In genomic region chr1:36231191-36231590, GRCh38 we compare ENCODE assay signal across 14 cellular contexts. TPM values are rescaled to one million over a fixed set of nuclear protein-coding genes. Genes with fewer than 3 reads are reported as not detected.
DNase-seq lines count a peak whose midpoint lies in the region; ATAC-seq and TF ChIP-seq lines count a peak whose summit lies in the region.
"Had no signal": no experiment of that assay in that cellular context is flagged by ENCODE, and none has a peak within 500 bp of the region (broad histone marks: within the 10 kb centered on the region; RNA-seq: fewer than 3 reads in every experiment).

No MANE protein-coding gene starts in this region.

- peak overlapping the region; percentile 90 to 99 (median 98) for H3K27ac ChIP-seq in gastrocnemius medialis

- intact Hi-C loops in activated B cell treated with CpG ODN at 0.5 μM for 24 hours (cut with micrococcal nuclease) = no loop called here
- intact Hi-C loops in gastrocnemius medialis (cut with DNase I; ENCODE audit: low total_unique reads) = no loop called here

- no peaks in the 10 kb centered on the region for H3K9me3 ChIP-seq in gastrocnemius medialis
- H3K9me3 ChIP-seq: ascending aorta had no signal

- H3K4me3 Mint-ChIP-seq in activated T-cell treated with anti-CD3 and anti-CD28 coated beads, Interleukin-2, amount 50 U/mL, for 72 hours = no peak overlapping the region
- H3K4me3 Mint-ChIP-seq in activated B cell treated with CpG ODN at 0.5 μM for 24 hours = no peak overlapping the region
- H3K4me3 Mint-ChIP-seq: H9 had no signal

- no peak for DNase-seq in activated T-cell treated with anti-CD3 and anti-CD28 coated beads, Interleukin-2, amount 50 U/mL, for 72 hours
- no peak for DNase-seq in activated T-cell treated with anti-CD3 and anti-CD28 coated beads for 4 hours
- DNase-seq in activated B cell treated with CpG ODN at 0.5 μM for 24 hours = no peak
- DNase-seq in glomerular visceral epithelial cell (ENCODE audit: extremely low spot score) = peak; percentile 48
- no peak for DNase-seq in gastrocnemius medialis
- DNase-seq in NCI-H2029 treated with DMSO at 0.1 percent for 48 hours (lab: John Stamatoyannopoulos, UW) = no peak
- DNase-seq: activated effector memory CD4-positive, alpha-beta T cell treated with anti-CD3 and anti-CD28 coated beads, Interleukin-2, amount 50 U/mL, for 16 hours; H9; NCI-H2081 treated with DMSO at 0.1 percent for 48 hours; NCI-H69; stimulated activated CD4-positive, alpha-beta T cell treated with anti-CD3 and anti-CD28 coated beads, Interleukin-4, amount 100 ng/mL, for 24 hours had no signal

- CTCF ChIA-PET in activated B cell treated with CpG ODN at 0.5 μM for 24 hours (lab: Charles Lee) = interaction anchor here (1.0 kb wide), 1 partner anchor 82 kb away, joined by 4 read pairs; the partner anchor contains the start of gene TRAPPC3

- H3K4me1 ChIP-seq in gastrocnemius medialis = peaks cover 84 to 88% of the 10 kb centered on the region in 2 donors

- no peaks in the 10 kb centered on the region for H3K27me3 Mint-ChIP-seq in activated T-cell treated with anti-CD3 and anti-CD28 coated beads, Interleukin-2, amount 50 U/mL, for 72 hours (ENCODE audit: low read depth)
- no peaks in the 10 kb centered on the region for H3K27me3 Mint-ChIP-seq in activated B cell treated with CpG ODN at 0.5 μM for 24 hours

- no peak for TF ChIP-seq CTCF in activated B cell treated with CpG ODN at 0.5 μM for 24 hours (IDR thresholded peaks at IDR 0.05)
- no peak for TF ChIP-seq CTCF in gastrocnemius medialis (IDR thresholded peaks at IDR 0.05 in 4 of 5, conservative IDR thresholded peaks at IDR 0.05 in 1 of 5)

- TF ChIP-seq POLR2A in gastrocnemius medialis (IDR thresholded peaks at IDR 0.05) = no peak

- peak overlapping the region in 2 of 4 donors; percentile 17 to 31 for H3K4me3 ChIP-seq in gastrocnemius medialis
- H3K4me3 ChIP-seq: ascending aorta had no signal

- peaks cover 44% of the 10 kb centered on the region for H3K4me1 Mint-ChIP-seq in activated T-cell treated with anti-CD3 and anti-CD28 coated beads, Interleukin-2, amount 50 U/mL, for 72 hours (ENCODE audit: low read depth)
- H3K4me1 Mint-ChIP-seq in activated B cell treated with CpG ODN at 0.5 μM for 24 hours = peaks cover 70% of the 10 kb centered on the region

- peaks cover 0 to 34% of the 10 kb centered on the region in 2 donors for H3K36me3 ChIP-seq in gastrocnemius medialis

- POLR2A ChIA-PET in activated B cell treated with CpG ODN at 0.5 μM for 24 hours (lab: Charles Lee) = interaction anchor here (0.7 kb wide), 1 partner anchor 13 kb away, joined by 5 read pairs; no protein-coding TSS in a partner anchor

- in situ Hi-C loops in gastrocnemius medialis (cut with MboI; ENCODE audit: low sequenced_read_pairs in 4 of 4) = loop anchor here in 1 of 4 donors (10.0 kb wide), 1 partner anchor 54 kb away; no protein-coding TSS in a partner anchor

- no peaks in the 10 kb centered on the region for H3K27me3 ChIP-seq in gastrocnemius medialis
- H3K27me3 ChIP-seq: ascending aorta had no signal

- no peak for ATAC-seq in activated T-cell treated with anti-CD3 and anti-CD28 coated beads, Interleukin-2, amount 50 U/mL, for 72 hours (replicated peaks in 1 of 2)
- ATAC-seq in activated B cell treated with CpG ODN at 0.5 μM for 24 hours (ENCODE audit: low read depth) = no peak
- ATAC-seq in gastrocnemius medialis = no peak
- ATAC-seq in GM21423 (IDR thresholded peaks at IDR 0.05; ENCODE audit: unreplicated experiment) = no peak
- no peak for ATAC-seq in HG03108 (IDR thresholded peaks at IDR 0.05; ENCODE audit: unreplicated experiment)

- peak overlapping the region; percentile 81 for H3K27ac Mint-ChIP-seq in activated T-cell treated with anti-CD3 and anti-CD28 coated beads, Interleukin-2, amount 50 U/mL, for 72 hours
- peak overlapping the region; percentile 88 for H3K27ac Mint-ChIP-seq in activated B cell treated with CpG ODN at 0.5 μM for 24 hours
- H3K27ac Mint-ChIP-seq: H9 had no signal

- H3K9me3 Mint-ChIP-seq in activated T-cell treated with anti-CD3 and anti-CD28 coated beads, Interleukin-2, amount 50 U/mL, for 72 hours = no peaks in the 10 kb centered on the region
- H3K9me3 Mint-ChIP-seq in activated B cell treated with CpG ODN at 0.5 μM for 24 hours = no peaks in the 10 kb centered on the region
- H3K9me3 Mint-ChIP-seq: H9 had no signal

- H3K36me3 Mint-ChIP-seq in activated T-cell treated with anti-CD3 and anti-CD28 coated beads, Interleukin-2, amount 50 U/mL, for 72 hours (ENCODE audit: insufficient read depth in 2 of 2) = peaks cover 10 to 33% of the 10 kb centered on the region in 2 donors
- H3K36me3 Mint-ChIP-seq in activated B cell treated with CpG ODN at 0.5 μM for 24 hours (ENCODE audit: low read depth) = peaks cover 63% of the 10 kb centered on the region

RNA-seq across cellular contexts. Expression of gene THRAP3, which starts 6.9 kb away (rescaled TPM):
- total RNA-seq in activated T-cell treated with anti-CD3 and anti-CD28 coated beads, Interleukin-2, amount 50 U/mL, for 72 hours = 100 to 1,000 TPM; 108 to 110 TPM
- total RNA-seq in activated B cell treated with CpG ODN at 0.5 μM for 24 hours (142 and 145 TPM in 2 replicates), gastrocnemius medialis (100 to 1,000 TPM in 3 of 4 donors, 10 to 100 TPM in 1; 88.2 to 174 (median 146) TPM)
